Comparison of ENCODE assay signal across 1 cellular context in genomic region chr20:7608246-7608645, GRCh38.
TF ChIP-seq lines count a peak whose summit lies in the region.

No MANE protein-coding gene starts in this region.

TF ChIP-seq in PFSK-1, 5 proteins besides CTCF, POLR2A, EP300 and RAD21 (continued from another document):
- TF ChIP-seq REST (IDR thresholded peaks at IDR 0.05; ENCODE audit: insufficient read depth in 1 of 2, low read depth in 2 of 2, low read length in 2 of 2) = peak; percentile 86 to 100
- no peak for TF ChIP-seq TAF1 (IDR thresholded peaks at IDR 0.05; ENCODE audit: borderline replicate concordance, insufficient read depth, low read length)
